15 cellular contexts compared by ENCODE assay signal in the genomic region with DNA sequence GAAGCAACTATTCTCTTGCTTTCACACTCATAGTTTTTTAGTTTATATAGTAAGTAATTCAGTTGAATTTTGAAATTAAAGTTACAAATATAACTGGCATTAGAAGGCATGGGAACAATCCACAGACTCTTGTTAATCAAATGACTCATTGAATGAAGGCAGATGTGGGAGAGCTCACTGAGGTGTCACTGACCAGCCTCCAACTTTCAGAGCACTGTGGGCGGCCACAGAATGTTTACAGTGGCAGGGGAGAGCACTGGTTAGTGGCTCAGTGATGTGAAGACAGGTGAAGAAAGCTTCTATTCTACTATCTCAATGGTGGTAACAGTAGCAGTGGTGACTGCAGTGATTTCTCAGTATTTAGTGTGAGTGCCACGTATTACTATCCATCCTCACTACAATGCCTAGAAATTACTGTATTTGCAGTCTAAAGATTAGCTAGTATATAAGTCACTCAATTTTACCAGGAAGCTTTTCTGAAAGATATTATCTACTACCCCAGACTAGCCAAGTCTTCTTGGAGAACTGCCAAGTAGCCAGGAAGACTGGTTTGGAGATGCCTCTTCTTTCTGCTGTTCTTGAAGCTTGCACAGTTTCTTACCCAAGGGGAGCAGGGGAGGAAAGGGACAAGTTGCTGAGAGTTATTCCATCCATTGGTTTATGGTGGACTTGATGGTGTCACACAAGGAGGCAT.
A peak's percentile ranks its signal among the peaks of the same experiment; 100 is the strongest.
DNase-seq lines count a peak whose midpoint lies in the region; ATAC-seq, FAIRE-seq and TF ChIP-seq lines count a peak whose summit lies in the region.
"Had no signal": no experiment of that assay in that cellular context is flagged by ENCODE, and none has a peak within 500 bp of the region (broad histone marks: within the 10 kb centered on the region; RNA-seq: fewer than 3 reads in every experiment).

No MANE protein-coding gene starts in this region.

- no peaks in the 10 kb centered on the region for H3K9me3 Mint-ChIP-seq in activated T-helper 17 cell treated with anti-CD3 and anti-CD28 coated beads, Interleukin-2, amount 50 U/mL, for 72 hours
- peaks cover 0 to 4% (median 0%) of the 10 kb centered on the region in 11 donors for H3K9me3 Mint-ChIP-seq in naive thymus-derived CD4-positive, alpha-beta T cell
- H3K9me3 Mint-ChIP-seq: T-helper 1 cell treated with Interleukin-12 subunit alpha and Interleukin-12 subunit beta and Interleukin-4 antibody, amounts not matched to agents 30 μg/mL and 1 μg/mL, for 36 hours had no signal

- no peaks in the 10 kb centered on the region for H3K4me1 ChIP-seq in naive thymus-derived CD4-positive, alpha-beta T cell (ENCODE audit: control insufficient read depth in 2 of 2, insufficient read depth in 2 of 2, low read length in 2 of 2)

- POLR2A ChIA-PET in naive thymus-derived CD4-positive, alpha-beta T cell (lab: Charles Lee) = no interaction called here

- H3K27me3 ChIP-seq in kidney epithelial cell (ENCODE audit: control insufficient read depth, insufficient read depth, low read length) = no peaks in the 10 kb centered on the region
- no peaks in the 10 kb centered on the region for H3K27me3 ChIP-seq in naive thymus-derived CD4-positive, alpha-beta T cell (ENCODE audit: control insufficient read depth in 2 of 2, insufficient read depth in 2 of 2, low read length in 2 of 2)

- H3K36me3 Mint-ChIP-seq in activated T-helper 17 cell treated with anti-CD3 and anti-CD28 coated beads, Interleukin-2, amount 50 U/mL, for 72 hours (ENCODE audit: low read depth) = no peaks in the 10 kb centered on the region
- H3K36me3 Mint-ChIP-seq in naive thymus-derived CD4-positive, alpha-beta T cell = no peaks in the 10 kb centered on the region
- H3K36me3 Mint-ChIP-seq: stimulated activated naive B cell treated with anti-CD40 and anti-IgM and Interleukin-4, amounts not matched to agents 10 μg/mL and 1 μg/mL and 100 μg/mL, for 72 hours had no signal

- no peak for FAIRE-seq in H54 (lab: Jason Lieb, UNC)
- FAIRE-seq: K562 had no signal

- no peaks in the 10 kb centered on the region for H3K4me1 Mint-ChIP-seq in activated T-helper 17 cell treated with anti-CD3 and anti-CD28 coated beads, Interleukin-2, amount 50 U/mL, for 72 hours
- peaks cover 0 to 13% (median 4%) of the 10 kb centered on the region in 7 donors for H3K4me1 Mint-ChIP-seq in naive thymus-derived CD4-positive, alpha-beta T cell

- H3K4me3 Mint-ChIP-seq in activated T-helper 17 cell treated with anti-CD3 and anti-CD28 coated beads, Interleukin-2, amount 50 U/mL, for 72 hours = no peak overlapping the region
- no peak overlapping the region for H3K4me3 Mint-ChIP-seq in naive thymus-derived CD4-positive, alpha-beta T cell
- H3K4me3 Mint-ChIP-seq: stimulated activated naive B cell treated with anti-CD40 and anti-IgM and Interleukin-4, amounts not matched to agents 10 μg/mL and 1 μg/mL and 100 μg/mL, for 72 hours; T-helper 1 cell treated with Interleukin-12 subunit alpha and Interleukin-12 subunit beta and Interleukin-4 antibody, amounts not matched to agents 30 μg/mL and 1 μg/mL, for 36 hours had no signal

- ATAC-seq in activated T-helper 17 cell treated with anti-CD3 and anti-CD28 coated beads, Interleukin-2, amount 50 U/mL, for 72 hours (replicated peaks) = peak; percentile 81
- no peak for ATAC-seq in naive thymus-derived CD4-positive, alpha-beta T cell
- no peak for ATAC-seq in HG03045 (IDR thresholded peaks at IDR 0.05; ENCODE audit: unreplicated experiment)
- no peak for ATAC-seq in HG03097 (IDR thresholded peaks at IDR 0.05; ENCODE audit: low FRiP score, unreplicated experiment)
- ATAC-seq: K562; stimulated activated naive B cell treated with anti-CD40 and anti-IgM and Interleukin-4, amounts not matched to agents 10 μg/mL and 1 μg/mL and 100 μg/mL, for 72 hours had no signal

- H3K4me3 ChIP-seq in AG09309 (ENCODE audit: control insufficient read depth, low read depth, low read length) (no peak overlapping the region), kidney epithelial cell (ENCODE audit: low read depth, low read length) (no peak overlapping the region)
- H3K4me3 ChIP-seq in naive thymus-derived CD4-positive, alpha-beta T cell (ENCODE audit: low read length) = no peak overlapping the region
- H3K4me3 ChIP-seq: K562 had no signal

- no peaks in the 10 kb centered on the region for H3K36me3 ChIP-seq in kidney epithelial cell (ENCODE audit: control insufficient read depth, insufficient read depth, low read length)
- H3K36me3 ChIP-seq in naive thymus-derived CD4-positive, alpha-beta T cell (ENCODE audit: control insufficient read depth in 2 of 3, insufficient read depth in 3 of 3, low read length in 3 of 3) = no peaks in the 10 kb centered on the region

- no peaks in the 10 kb centered on the region for H3K9me3 ChIP-seq in naive thymus-derived CD4-positive, alpha-beta T cell (ENCODE audit: control insufficient read depth in 2 of 3, low read length in 3 of 3)

- no peak for TF ChIP-seq CTCF in AG09309 (IDR thresholded peaks at IDR 0.05; ENCODE audit: control insufficient read depth, insufficient read depth, low read depth, low read length, missing control alignments)
- no peak for TF ChIP-seq CTCF in kidney epithelial cell (IDR thresholded peaks at IDR 0.05; ENCODE audit: insufficient read depth, low read length, poor library complexity, severe bottlenecking)

- DNase-seq in AG09309 (ENCODE audit: low read depth) (peak; percentile 54), H54 (ENCODE audit: insufficient read length, low spot score) (peak; percentile 40), kidney epithelial cell (ENCODE audit: low read depth) (peak; percentile 44), occipital lobe (lab: John Stamatoyannopoulos, UW) (no peak)
- DNase-seq in naive thymus-derived CD4-positive, alpha-beta T cell = no peak
- DNase-seq: activated CD4-positive, alpha-beta T cell treated with anti-CD3 and anti-CD28 coated beads, Interleukin-2, amount 50 U/mL, for 48 hours; activated naive CD4-positive, alpha-beta T cell; NCI-H2081; stimulated activated CD4-positive, alpha-beta T cell treated with anti-CD3 and anti-CD28 coated beads, Interleukin-2, amount 100 ng/mL, for 48 hours; stimulated activated naive B cell treated with anti-CD40 and anti-IgM and Interleukin-4, amounts not matched to agents 10 μg/mL and 1 μg/mL and 100 μg/mL, for 72 hours had no signal

- TF ChIP-seq POLR2A in H54 (IDR thresholded peaks at IDR 0.05; ENCODE audit: low read depth, low read length) = no peak

- intact Hi-C loops in naive thymus-derived CD4-positive, alpha-beta T cell (cut with micrococcal nuclease) = no loop called here

- no peak overlapping the region for H3K27ac ChIP-seq in naive thymus-derived CD4-positive, alpha-beta T cell (ENCODE audit: low read depth, low read length)

- H3K27me3 Mint-ChIP-seq in activated T-helper 17 cell treated with anti-CD3 and anti-CD28 coated beads, Interleukin-2, amount 50 U/mL, for 72 hours = peaks cover 16% of the 10 kb centered on the region
- peaks cover 8 to 35% (median 24%) of the 10 kb centered on the region in 5 donors for H3K27me3 Mint-ChIP-seq in naive thymus-derived CD4-positive, alpha-beta T cell

- H3K27ac Mint-ChIP-seq in activated T-helper 17 cell treated with anti-CD3 and anti-CD28 coated beads, Interleukin-2, amount 50 U/mL, for 72 hours = no peak overlapping the region
- H3K27ac Mint-ChIP-seq in naive thymus-derived CD4-positive, alpha-beta T cell = no peak overlapping the region
- H3K27ac Mint-ChIP-seq: stimulated activated naive B cell treated with anti-CD40 and anti-IgM and Interleukin-4, amounts not matched to agents 10 μg/mL and 1 μg/mL and 100 μg/mL, for 72 hours; T-helper 1 cell treated with Interleukin-12 subunit alpha and Interleukin-12 subunit beta and Interleukin-4 antibody, amounts not matched to agents 30 μg/mL and 1 μg/mL, for 36 hours had no signal

- CTCF ChIA-PET in naive thymus-derived CD4-positive, alpha-beta T cell (lab: Charles Lee) = no interaction called here

Comparison
In these comparisons a context has a peak if more than half of its experiments do, and no peak if none do; other contexts are left out.
1. DNase-seq: peak in AG09309 (single experiment), H54 (single experiment) and kidney epithelial cell (single experiment); none in naive thymus-derived CD4-positive, alpha-beta T cell (0 of 9) and occipital lobe (single experiment).